In the genomic region with DNA sequence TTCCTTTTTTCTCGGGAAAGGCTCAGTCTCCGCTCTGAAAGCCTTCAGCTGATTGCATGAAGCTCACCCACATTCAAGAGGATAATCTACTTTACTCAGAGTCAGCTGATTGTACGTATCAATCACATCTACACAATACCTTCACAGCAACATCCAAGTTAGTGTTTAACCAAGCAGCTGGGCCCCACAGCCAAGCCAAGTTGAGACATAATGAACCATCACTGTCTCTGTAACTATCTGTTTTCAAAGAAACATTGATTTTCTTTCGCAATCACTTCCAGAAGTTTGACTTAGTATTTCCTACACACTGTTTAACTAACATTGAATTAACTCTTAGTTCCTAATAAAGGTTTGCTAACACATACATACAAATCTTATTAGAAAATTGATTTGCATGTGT, we compare ENCODE assay signal across 1 cellular context.
TF ChIP-seq lines count a peak whose summit lies in the region.

No MANE protein-coding gene starts in this region.

TF ChIP-seq in HepG2, 621 proteins besides CTCF, POLR2A, EP300 and RAD21 (continued from another document):
- peak; percentile 65 for TF ChIP-seq TBL1XR1 (IDR thresholded peaks at IDR 0.05; ENCODE audit: borderline replicate concordance, low read length, partially characterized antibody)
- peak; percentile 67 for TF ChIP-seq MED1 (CRISPR knock-in tag; IDR thresholded peaks at IDR 0.05)
- TF ChIP-seq ZNF484 (CRISPR knock-in tag; IDR thresholded peaks at IDR 0.05; ENCODE audit: borderline replicate concordance, low read depth) = no peak
- TF ChIP-seq AKAP8 (CRISPR knock-in tag; IDR thresholded peaks at IDR 0.05) = peak; percentile 28; the same call in 1 of the 2 replicates
- peak; percentile 95 for TF ChIP-seq SOX5 (CRISPR knock-in tag; IDR thresholded peaks at IDR 0.05; ENCODE audit: borderline replicate concordance)
- TF ChIP-seq, protein P1, sequence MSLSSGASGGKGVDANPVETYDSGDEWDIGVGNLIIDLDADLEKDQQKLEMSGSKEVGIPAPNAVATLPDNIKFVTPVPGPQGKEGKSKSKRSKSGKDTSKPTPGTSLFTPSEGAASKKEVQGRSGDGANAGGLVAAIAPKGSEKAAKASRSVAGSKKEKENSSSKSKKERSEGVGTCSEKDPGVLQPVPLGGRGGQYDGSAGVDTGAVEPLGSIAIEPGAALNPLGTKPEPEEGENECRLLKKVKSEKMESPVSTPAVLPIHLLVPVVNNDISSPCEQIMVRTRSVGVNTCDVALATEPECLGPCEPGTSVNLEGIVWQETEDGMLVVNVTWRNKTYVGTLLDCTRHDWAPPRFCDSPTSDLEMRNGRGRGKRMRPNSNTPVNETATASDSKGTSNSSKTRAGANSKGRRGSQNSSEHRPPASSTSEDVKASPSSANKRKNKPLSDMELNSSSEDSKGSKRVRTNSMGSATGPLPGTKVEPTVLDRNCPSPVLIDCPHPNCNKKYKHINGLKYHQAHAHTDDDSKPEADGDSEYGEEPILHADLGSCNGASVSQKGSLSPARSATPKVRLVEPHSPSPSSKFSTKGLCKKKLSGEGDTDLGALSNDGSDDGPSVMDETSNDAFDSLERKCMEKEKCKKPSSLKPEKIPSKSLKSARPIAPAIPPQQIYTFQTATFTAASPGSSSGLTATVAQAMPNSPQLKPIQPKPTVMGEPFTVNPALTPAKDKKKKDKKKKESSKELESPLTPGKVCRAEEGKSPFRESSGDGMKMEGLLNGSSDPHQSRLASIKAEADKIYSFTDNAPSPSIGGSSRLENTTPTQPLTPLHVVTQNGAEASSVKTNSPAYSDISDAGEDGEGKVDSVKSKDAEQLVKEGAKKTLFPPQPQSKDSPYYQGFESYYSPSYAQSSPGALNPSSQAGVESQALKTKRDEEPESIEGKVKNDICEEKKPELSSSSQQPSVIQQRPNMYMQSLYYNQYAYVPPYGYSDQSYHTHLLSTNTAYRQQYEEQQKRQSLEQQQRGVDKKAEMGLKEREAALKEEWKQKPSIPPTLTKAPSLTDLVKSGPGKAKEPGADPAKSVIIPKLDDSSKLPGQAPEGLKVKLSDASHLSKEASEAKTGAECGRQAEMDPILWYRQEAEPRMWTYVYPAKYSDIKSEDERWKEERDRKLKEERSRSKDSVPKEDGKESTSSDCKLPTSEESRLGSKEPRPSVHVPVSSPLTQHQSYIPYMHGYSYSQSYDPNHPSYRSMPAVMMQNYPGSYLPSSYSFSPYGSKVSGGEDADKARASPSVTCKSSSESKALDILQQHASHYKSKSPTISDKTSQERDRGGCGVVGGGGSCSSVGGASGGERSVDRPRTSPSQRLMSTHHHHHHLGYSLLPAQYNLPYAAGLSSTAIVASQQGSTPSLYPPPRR (CRISPR knock-in tag; IDR thresholded peaks at IDR 0.05; ENCODE audit: borderline replicate concordance) = peak; percentile 85; the same call in 1 of the 2 replicates
- 0 out of 2 replicates have a peak, but pooled peaks have one; percentile 53 for TF ChIP-seq ZNF614 (CRISPR knock-in tag; IDR thresholded peaks at IDR 0.05; ENCODE audit: borderline replicate concordance)
- peak; percentile 79 for TF ChIP-seq TBX2 (CRISPR knock-in tag; IDR thresholded peaks at IDR 0.05; ENCODE audit: borderline replicate concordance)
- TF ChIP-seq KDM2A (CRISPR knock-in tag; IDR thresholded peaks at IDR 0.05; ENCODE audit: borderline replicate concordance, low read depth) = no peak
- TF ChIP-seq, protein P2, sequence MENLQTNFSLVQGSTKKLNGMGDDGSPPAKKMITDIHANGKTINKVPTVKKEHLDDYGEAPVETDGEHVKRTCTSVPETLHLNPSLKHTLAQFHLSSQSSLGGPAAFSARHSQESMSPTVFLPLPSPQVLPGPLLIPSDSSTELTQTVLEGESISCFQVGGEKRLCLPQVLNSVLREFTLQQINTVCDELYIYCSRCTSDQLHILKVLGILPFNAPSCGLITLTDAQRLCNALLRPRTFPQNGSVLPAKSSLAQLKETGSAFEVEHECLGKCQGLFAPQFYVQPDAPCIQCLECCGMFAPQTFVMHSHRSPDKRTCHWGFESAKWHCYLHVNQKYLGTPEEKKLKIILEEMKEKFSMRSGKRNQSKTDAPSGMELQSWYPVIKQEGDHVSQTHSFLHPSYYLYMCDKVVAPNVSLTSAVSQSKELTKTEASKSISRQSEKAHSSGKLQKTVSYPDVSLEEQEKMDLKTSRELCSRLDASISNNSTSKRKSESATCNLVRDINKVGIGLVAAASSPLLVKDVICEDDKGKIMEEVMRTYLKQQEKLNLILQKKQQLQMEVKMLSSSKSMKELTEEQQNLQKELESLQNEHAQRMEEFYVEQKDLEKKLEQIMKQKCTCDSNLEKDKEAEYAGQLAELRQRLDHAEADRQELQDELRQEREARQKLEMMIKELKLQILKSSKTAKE (CRISPR knock-in tag; IDR thresholded peaks at IDR 0.05; ENCODE audit: borderline replicate concordance) = peak; percentile 75; the same call in 1 of the 2 replicates
- TF ChIP-seq FOXA1 (IDR thresholded peaks at IDR 0.05) = no peak
- peak; percentile 57; the same call in 1 of the 2 replicates for TF ChIP-seq FOXA1 (CRISPR knock-in tag; IDR thresholded peaks at IDR 0.05)
- peak; percentile 64 for TF ChIP-seq SPEN (CRISPR knock-in tag; IDR thresholded peaks at IDR 0.05; ENCODE audit: low read depth)
- peak; percentile 91 for TF ChIP-seq MIXL1 (CRISPR knock-in tag; IDR thresholded peaks at IDR 0.05)
- TF ChIP-seq NFIC (IDR thresholded peaks at IDR 0.05; ENCODE audit: low read length) = peak; percentile 50; the same call in 1 of the 2 replicates
- TF ChIP-seq SIX1 (CRISPR knock-in tag; IDR thresholded peaks at IDR 0.05; ENCODE audit: borderline replicate concordance) = peak; percentile 89
- TF ChIP-seq, protein P3, sequence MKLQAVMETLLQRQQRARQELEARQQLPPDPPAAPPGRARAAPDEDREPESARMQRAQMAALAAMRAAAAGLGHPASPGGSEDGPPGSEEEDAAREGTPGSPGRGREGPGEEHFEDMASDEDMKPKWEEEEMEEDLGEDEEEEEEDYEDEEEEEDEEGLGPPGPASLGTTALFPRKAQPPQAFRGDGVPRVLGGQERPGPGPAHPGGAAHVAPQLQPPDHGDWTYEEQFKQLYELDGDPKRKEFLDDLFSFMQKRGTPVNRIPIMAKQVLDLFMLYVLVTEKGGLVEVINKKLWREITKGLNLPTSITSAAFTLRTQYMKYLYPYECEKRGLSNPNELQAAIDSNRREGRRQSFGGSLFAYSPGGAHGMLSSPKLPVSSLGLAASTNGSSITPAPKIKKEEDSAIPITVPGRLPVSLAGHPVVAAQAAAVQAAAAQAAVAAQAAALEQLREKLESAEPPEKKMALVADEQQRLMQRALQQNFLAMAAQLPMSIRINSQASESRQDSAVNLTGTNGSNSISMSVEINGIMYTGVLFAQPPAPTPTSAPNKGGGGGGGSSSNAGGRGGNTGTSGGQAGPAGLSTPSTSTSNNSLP (IDR thresholded peaks at IDR 0.05; ENCODE audit: low read depth, low read length) = peak; percentile 91
- TF ChIP-seq, protein P4, sequence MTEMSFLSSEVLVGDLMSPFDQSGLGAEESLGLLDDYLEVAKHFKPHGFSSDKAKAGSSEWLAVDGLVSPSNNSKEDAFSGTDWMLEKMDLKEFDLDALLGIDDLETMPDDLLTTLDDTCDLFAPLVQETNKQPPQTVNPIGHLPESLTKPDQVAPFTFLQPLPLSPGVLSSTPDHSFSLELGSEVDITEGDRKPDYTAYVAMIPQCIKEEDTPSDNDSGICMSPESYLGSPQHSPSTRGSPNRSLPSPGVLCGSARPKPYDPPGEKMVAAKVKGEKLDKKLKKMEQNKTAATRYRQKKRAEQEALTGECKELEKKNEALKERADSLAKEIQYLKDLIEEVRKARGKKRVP (CRISPR knock-in tag; IDR thresholded peaks at IDR 0.05) = peak in 1 of 2 experiments; percentile 73; a peak in 1 of 4 replicates
- TF ChIP-seq ZNF343 (CRISPR knock-in tag; IDR thresholded peaks at IDR 0.05) = no peak
- peak; percentile 39; the same call in 1 of the 2 replicates for TF ChIP-seq TFDP2 (CRISPR knock-in tag; IDR thresholded peaks at IDR 0.05)
- TF ChIP-seq HMG20B (CRISPR knock-in tag; conservative IDR thresholded peaks at IDR 0.05) = peak; percentile 73; the same call in 1 of the 2 replicates
- TF ChIP-seq NFYC (CRISPR knock-in tag; IDR thresholded peaks at IDR 0.05) = no peak
- no peak for TF ChIP-seq FOSL1 (CRISPR knock-in tag; IDR thresholded peaks at IDR 0.05; ENCODE audit: borderline replicate concordance)
- no peak for TF ChIP-seq FOXP1 (IDR thresholded peaks at IDR 0.05)
- TF ChIP-seq FOXP1 (CRISPR knock-in tag; IDR thresholded peaks at IDR 0.05) = peak; percentile 93
- TF ChIP-seq ZNF430 (CRISPR knock-in tag; IDR thresholded peaks at IDR 0.05) = no peak
- TF ChIP-seq ZNF788 (CRISPR knock-in tag; IDR thresholded peaks at IDR 0.05; ENCODE audit: borderline replicate concordance) = peak; percentile 51; the same call in 1 of the 2 replicates
- 0 out of 2 replicates have a peak, but pooled peaks have one; percentile 21 for TF ChIP-seq ZNF746 (CRISPR knock-in tag; IDR thresholded peaks at IDR 0.05)
- TF ChIP-seq CAMTA2 (CRISPR knock-in tag; IDR thresholded peaks at IDR 0.05; ENCODE audit: borderline replicate concordance) = no peak
- peak; percentile 96 for TF ChIP-seq HDAC2 (CRISPR knock-in tag; IDR thresholded peaks at IDR 0.05)
- peak; percentile 39; the same call in 1 of the 2 replicates for TF ChIP-seq GATAD1 (CRISPR knock-in tag; IDR thresholded peaks at IDR 0.05)
- 0 out of 2 replicates have a peak, but pooled peaks have one; percentile 19 for TF ChIP-seq MXD4 (CRISPR knock-in tag; IDR thresholded peaks at IDR 0.05)
- TF ChIP-seq ZBTB49 (CRISPR knock-in tag; IDR thresholded peaks at IDR 0.05; ENCODE audit: borderline replicate concordance) = no peak
- peak; percentile 24 to 49; a peak in 3 of 4 replicates for TF ChIP-seq MAFK (conservative IDR thresholded peaks at IDR 0.05 in 1 of 2, IDR thresholded peaks at IDR 0.05 in 1 of 2; ENCODE audit: low read length in 2 of 2)
- no peak for TF ChIP-seq ZNF264 (CRISPR knock-in tag; IDR thresholded peaks at IDR 0.05)
- peak; percentile 87; the same call in 1 of the 2 replicates for TF ChIP-seq NCOR1 (IDR thresholded peaks at IDR 0.05; ENCODE audit: borderline replicate concordance, low read length)
- TF ChIP-seq FOXK2 (IDR thresholded peaks at IDR 0.05) = no peak
- TF ChIP-seq RFXANK (CRISPR knock-in tag; IDR thresholded peaks at IDR 0.05) = no peak
- TF ChIP-seq, protein P5, sequence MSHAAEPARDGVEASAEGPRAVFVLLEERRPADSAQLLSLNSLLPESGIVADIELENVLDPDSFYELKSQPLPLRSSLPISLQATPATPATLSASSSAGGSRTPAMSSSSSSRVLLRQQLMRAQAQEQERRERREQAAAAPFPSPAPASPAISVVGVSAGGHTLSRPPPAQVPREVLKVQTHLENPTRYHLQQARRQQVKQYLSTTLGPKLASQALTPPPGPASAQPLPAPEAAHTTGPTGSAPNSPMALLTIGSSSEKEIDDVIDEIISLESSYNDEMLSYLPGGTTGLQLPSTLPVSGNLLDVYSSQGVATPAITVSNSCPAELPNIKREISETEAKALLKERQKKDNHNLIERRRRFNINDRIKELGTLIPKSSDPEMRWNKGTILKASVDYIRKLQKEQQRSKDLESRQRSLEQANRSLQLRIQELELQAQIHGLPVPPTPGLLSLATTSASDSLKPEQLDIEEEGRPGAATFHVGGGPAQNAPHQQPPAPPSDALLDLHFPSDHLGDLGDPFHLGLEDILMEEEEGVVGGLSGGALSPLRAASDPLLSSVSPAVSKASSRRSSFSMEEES (CRISPR knock-in tag; IDR thresholded peaks at IDR 0.05) = peak; percentile 89
- no peak for TF ChIP-seq ZBTB8A (CRISPR knock-in tag; IDR thresholded peaks at IDR 0.05; ENCODE audit: borderline replicate concordance, low read depth)
